9 cellular contexts compared by ENCODE assay signal in genomic region chr21:25578070-25578961, GRCh38. TPM values are rescaled to one million over a fixed set of nuclear protein-coding genes. Genes with fewer than 3 reads are reported as not detected.
DNase-seq lines count a peak whose midpoint lies in the region; ATAC-seq, FAIRE-seq and TF ChIP-seq lines count a peak whose summit lies in the region.
"Had no signal": no experiment of that assay in that cellular context is flagged by ENCODE, and none has a peak within 500 bp of the region (broad histone marks: within the 10 kb centered on the region; RNA-seq: fewer than 3 reads in every experiment).

No MANE protein-coding gene starts in this region.

- no peaks in the 10 kb centered on the region for H3K79me1 ChIP-seq in H9 (ENCODE audit: insufficient read depth, low read depth, low read length, poor library complexity, severe bottlenecking)

- peaks cover 6% of the 10 kb centered on the region for H3K36me3 ChIP-seq in astrocyte (ENCODE audit: insufficient read depth, low read length)
- no peaks in the 10 kb centered on the region for H3K36me3 ChIP-seq in adrenal gland (replicated peaks in 1 of 2)

- no peak overlapping the region for H3K18ac ChIP-seq in H9 (ENCODE audit: insufficient read length, low read depth, low read length)

- H3K4ac ChIP-seq in H9 (ENCODE audit: low read depth, low read length), result no peak overlapping the region

- H2BK15ac ChIP-seq in H9 (ENCODE audit: low read depth, low read length), result no peak overlapping the region

- H4K91ac ChIP-seq in H9 (ENCODE audit: insufficient read length, low read depth, low read length), result no peak overlapping the region

- no peak overlapping the region for H2AK5ac ChIP-seq in H9 (ENCODE audit: insufficient read length, low read length)

- H4K8ac ChIP-seq in H9 (replicated peaks; ENCODE audit: insufficient read length, low read depth, low read length), result no peak overlapping the region

- FAIRE-seq in astrocyte (lab: Jason Lieb, UNC), result no peak

- H3K27me3 ChIP-seq in astrocyte (ENCODE audit: insufficient read depth, low read length) (no peaks in the 10 kb centered on the region), H9 (ENCODE audit: insufficient read depth, low read length) (no peaks in the 10 kb centered on the region), adrenal gland (no peaks in the 10 kb centered on the region)

- intact Hi-C loops in adrenal gland (cut with DNase I), result no loop called here
- intact Hi-C loops in MCF 10A (cut with micrococcal nuclease), result no loop called here

- CTCF ChIA-PET in MCF 10A (lab: Yijun Ruan, JAX), result no interaction called here

- H3K23me2 ChIP-seq in H9 (ENCODE audit: insufficient read length, low read depth, low read length, poor library complexity, severe bottlenecking), result no peaks in the 10 kb centered on the region

- H2BK5ac ChIP-seq in H9 (ENCODE audit: insufficient read length, low read length), result no peak overlapping the region

- no peaks in the 10 kb centered on the region for H4K20me1 ChIP-seq in astrocyte (ENCODE audit: insufficient read depth, low read length)
- no peaks in the 10 kb centered on the region for H4K20me1 ChIP-seq in H9 (ENCODE audit: control insufficient read depth, insufficient read depth, insufficient read length)

- no peak overlapping the region for H4K5ac ChIP-seq in H9 (ENCODE audit: insufficient read length, low read depth, low read length)

- H2AFZ ChIP-seq in astrocyte (ENCODE audit: low read depth, low read length), result no peak overlapping the region
- no peak overlapping the region for H2AFZ ChIP-seq in H9 (ENCODE audit: low read length)

- no peak overlapping the region for H2BK12ac ChIP-seq in H9 (ENCODE audit: insufficient read length, low read depth, low read length)

- DNase-seq in astrocyte (ENCODE audit: low read depth) (peak; percentile 33), H9 (no peak), OCI-M2 (lab: John Stamatoyannopoulos, UW; ENCODE audit: unreplicated experiment) (no peak), adrenal gland (no peak), MCF 10A (ENCODE audit: unreplicated experiment) (no peak)

- H2BK20ac ChIP-seq in H9 (ENCODE audit: low read depth, low read length, poor library complexity, severe bottlenecking), result no peak overlapping the region

- no peak overlapping the region for H3K27ac Mint-ChIP-seq in astrocyte (ENCODE audit: unreplicated experiment)
- H3K27ac Mint-ChIP-seq in H9, result no peak overlapping the region
- no peak overlapping the region for H3K27ac Mint-ChIP-seq in MCF 10A (ENCODE audit: low read depth, unreplicated experiment)

- H3K27ac ChIP-seq in astrocyte (ENCODE audit: low read depth, low read length), result no peak overlapping the region
- no peak overlapping the region for H3K27ac ChIP-seq in H9 (ENCODE audit: insufficient read length, low read depth, low read length)
- H3K27ac ChIP-seq in adrenal gland, result no peak overlapping the region
- H3K27ac ChIP-seq: VCaP had no signal

- H3K9ac ChIP-seq in astrocyte (ENCODE audit: low read length) (no peak overlapping the region), H9 (ENCODE audit: extremely low read depth, insufficient read length, low read length) (no peak overlapping the region)

- peaks cover 3% of the 10 kb centered on the region for H3K79me2 ChIP-seq in astrocyte (ENCODE audit: insufficient read depth, low read length)
- no peaks in the 10 kb centered on the region for H3K79me2 ChIP-seq in H9 (ENCODE audit: insufficient read depth, low read length)

- H3K4me1 ChIP-seq in astrocyte (ENCODE audit: insufficient read depth, low read length), result peaks cover 23% of the 10 kb centered on the region
- H3K4me1 ChIP-seq in H9 (ENCODE audit: insufficient read depth, low read length), result no peaks in the 10 kb centered on the region
- peaks cover 0 to 8% of the 10 kb centered on the region in 2 donors for H3K4me1 ChIP-seq in adrenal gland (replicated peaks in 1 of 2)

- H3K4me3 ChIP-seq in astrocyte (ENCODE audit: insufficient read depth, low read depth, low read length), result no peak overlapping the region
- no peak overlapping the region for H3K4me3 ChIP-seq in adrenal gland

- POLR2A ChIA-PET in MCF 10A (lab: Yijun Ruan, JAX), result interaction anchor here (0.5 kb wide), 1 partner anchor 10 kb away, joined by 3 read pairs; no protein-coding TSS in a partner anchor

- TF ChIP-seq POLR2A in GM15510 (IDR thresholded peaks at IDR 0.05; ENCODE audit: borderline replicate concordance, extremely low read depth, insufficient read length) (peak; percentile 64), adrenal gland (IDR thresholded peaks at IDR 0.05) (no peak)

- no peak overlapping the region for H3K4me2 ChIP-seq in astrocyte (ENCODE audit: low read length)
- H3K4me2 ChIP-seq in H9 (ENCODE audit: insufficient read depth, insufficient read length, low read length), result no peak overlapping the region

- WGBS in H9 (ENCODE audit: extremely low coverage, insufficient read length, low lambda C conversion rate), result 100% methylated on average over 2 of the region's 7 CpGs
- WGBS in adrenal gland, 4 donors, result 93 to 97% (median 96%) methylated on average over 7 of the region's 7 CpGs

- no peaks in the 10 kb centered on the region for H3K9me3 ChIP-seq in astrocyte (ENCODE audit: insufficient read depth, low read depth, low read length)
- no peaks in the 10 kb centered on the region for H3K9me3 ChIP-seq in H9 (ENCODE audit: control insufficient read depth, low read depth, low read length)
- no peaks in the 10 kb centered on the region for H3K9me3 ChIP-seq in adrenal gland (replicated peaks in 1 of 3)

- no peak overlapping the region for H2BK120ac ChIP-seq in H9 (ENCODE audit: low read depth, low read length, poor library complexity, severe bottlenecking)

- H3K9me3 Mint-ChIP-seq in astrocyte (ENCODE audit: unreplicated experiment) (no peaks in the 10 kb centered on the region), H9 (no peaks in the 10 kb centered on the region), MCF 10A (ENCODE audit: unreplicated experiment) (no peaks in the 10 kb centered on the region)

- H3K4me3 Mint-ChIP-seq in astrocyte (ENCODE audit: unreplicated experiment), result no peak overlapping the region
- H3K4me3 Mint-ChIP-seq in H9, result no peak overlapping the region
- no peak overlapping the region for H3K4me3 Mint-ChIP-seq in MCF 10A (ENCODE audit: unreplicated experiment)

- no peak overlapping the region for H3K14ac ChIP-seq in H9 (ENCODE audit: insufficient read depth, low read length)

- H3K4me1 Mint-ChIP-seq in astrocyte (ENCODE audit: low read depth, unreplicated experiment) (peaks cover 25% of the 10 kb centered on the region), H9 (peaks cover 5% of the 10 kb centered on the region in 2 experiments; a peak in 3 of 4 replicates), MCF 10A (ENCODE audit: insufficient read depth, unreplicated experiment) (peaks cover 5% of the 10 kb centered on the region)

- ATAC-seq in GM21367 (IDR thresholded peaks at IDR 0.05; ENCODE audit: unreplicated experiment) (peak; percentile 28), HG03354 (IDR thresholded peaks at IDR 0.05; ENCODE audit: poor library complexity, severe bottlenecking, unreplicated experiment) (peak; percentile 30)

- H3K36me3 Mint-ChIP-seq in astrocyte (ENCODE audit: low read depth, unreplicated experiment) (peaks cover 5% of the 10 kb centered on the region), H9 (ENCODE audit: insufficient read depth in 1 of 3, low read depth in 3 of 3) (peaks cover 1 to 14% (median 13%) of the 10 kb centered on the region in 3 experiments; a peak in 5 of 7 replicates), MCF 10A (ENCODE audit: insufficient read depth, unreplicated experiment) (peaks cover 16% of the 10 kb centered on the region)

- no peak overlapping the region for H3T11ph ChIP-seq in H9 (ENCODE audit: low read length)

- H3K56ac ChIP-seq in H9 (ENCODE audit: insufficient read length, low read depth, low read length), result no peak overlapping the region

- H3K27me3 Mint-ChIP-seq in astrocyte (ENCODE audit: low read depth, unreplicated experiment), result no peaks in the 10 kb centered on the region
- no peaks in the 10 kb centered on the region for H3K27me3 Mint-ChIP-seq in H9 (ENCODE audit: low read depth)
- H3K27me3 Mint-ChIP-seq in MCF 10A (ENCODE audit: insufficient read depth, unreplicated experiment), result no peaks in the 10 kb centered on the region

- BruUV-seq in MCF 10A (replicated peaks; lab: Mats Ljungman, UMichigan), result no TSS peak

- TF ChIP-seq CTCF in astrocyte (IDR thresholded peaks at IDR 0.05; ENCODE audit: insufficient read depth, low read depth, low read length) (no peak), H9 (conservative IDR thresholded peaks at IDR 0.05) (no peak), adrenal gland (IDR thresholded peaks at IDR 0.05) (no peak), MCF 10A (IDR thresholded peaks at IDR 0.05; ENCODE audit: unreplicated experiment) (no peak)

- no peak overlapping the region for H3K23ac ChIP-seq in H9 (ENCODE audit: insufficient read length, low read depth, low read length)

RNA-seq across cellular contexts. Expression of gene MRPL39, which starts 29.0 kb away (rescaled TPM):
- 29.6 and 32.5 TPM in 2 replicates for total RNA-seq in astrocyte
- 56.1 and 58.8 TPM in 2 replicates for total RNA-seq in H9 (2021)
- total RNA-seq in adrenal gland, result 10 to 100 TPM; 19.4 to 50.8 (median 37.6) TPM
- polyA plus RNA-seq in adrenal gland, result 10 to 100 TPM; 22.5 to 90.7 (median 40.7) TPM
- total RNA-seq in MCF 10A (2022), result 29.2 and 37.1 TPM in 2 replicates
